In genomic region chr12:64625243-64626077, GRCh38 we compare ENCODE assay signal across 8 cellular contexts. TPM values are rescaled to one million over a fixed set of nuclear protein-coding genes. Genes with fewer than 3 reads are reported as not detected.
DNase-seq lines count a peak whose midpoint lies in the region; ATAC-seq and TF ChIP-seq lines count a peak whose summit lies in the region.

No MANE protein-coding gene starts in this region.

- H3K27me3 ChIP-seq in kidney epithelial cell (ENCODE audit: control insufficient read depth, insufficient read depth, low read length) (no peaks in the 10 kb centered on the region), spleen (replicated peaks in 1 of 7) (no peaks in the 10 kb centered on the region)

- in situ Hi-C loops in SK-MEL-5 (cut with HindIII; ENCODE audit: low pct_unique_long_range_greater_than_20kb, low sequenced_read_pairs) (no loop called here), T47D (cut with HindIII; ENCODE audit: low pct_unique_long_range_greater_than_20kb, low sequenced_read_pairs) (no loop called here)

- peak overlapping the region; percentile 66 to 99 (median 89) for H3K27ac ChIP-seq in spleen

- intact Hi-C loops in spleen (cut with DNase I; ENCODE audit: low total_unique reads): no loop called here

- TF ChIP-seq POLR2A in spleen (IDR thresholded peaks at IDR 0.05): no peak

- no peaks in the 10 kb centered on the region for H3K9me3 ChIP-seq in spleen

- WGBS in spleen, 5 donors: 6 to 8% (median 7%) methylated on average over 15 of the region's 15 CpGs

- peaks cover 50 to 100% (median 88%) of the 10 kb centered on the region in 6 donors for H3K4me1 ChIP-seq in spleen

- H3K36me3 ChIP-seq in kidney epithelial cell (ENCODE audit: control insufficient read depth, insufficient read depth, low read length) (no peaks in the 10 kb centered on the region), spleen (peaks cover 0 to 16% (median 0%) of the 10 kb centered on the region in 6 donors)

- DNase-seq in AML-193 (lab: John Stamatoyannopoulos, UW) (peak; percentile 97 to 99), SK-MEL-5 (ENCODE audit: low read depth, low spot score) (peak; percentile 99), T47D (ENCODE audit: low read depth in 1 of 2, low spot score in 1 of 2) (peak; percentile 60 to 90), kidney epithelial cell (ENCODE audit: low read depth) (peak; percentile 86), spleen (no peak), RKO (ENCODE audit: low spot score) (no peak)

- H3K4me3 ChIP-seq in kidney epithelial cell (ENCODE audit: low read depth, low read length) (peak overlapping the region; percentile 9), spleen (peak overlapping the region in 7 of 8 donors; percentile 4 to 61 (median 26))

- TF ChIP-seq CTCF in kidney epithelial cell (IDR thresholded peaks at IDR 0.05; ENCODE audit: insufficient read depth, low read length, poor library complexity, severe bottlenecking): no peak
- TF ChIP-seq CTCF in spleen (IDR thresholded peaks at IDR 0.05 in 8 of 11, conservative IDR thresholded peaks at IDR 0.05 in 3 of 11): no peak

- ATAC-seq in GM19023 (IDR thresholded peaks at IDR 0.05; ENCODE audit: unreplicated experiment) (peak; percentile 37), HG03159 (IDR thresholded peaks at IDR 0.05; ENCODE audit: unreplicated experiment) (peak; percentile 54)

RNA-seq across cellular contexts. Expression of gene RASSF3, which starts 15.2 kb away (rescaled TPM):
- 111 and 117 TPM in 2 replicates for total RNA-seq in SK-MEL-5 (2014; rRNA removed; shearing (Covaris generic))
- 104 and 124 TPM in 2 replicates for polyA plus RNA-seq in SK-MEL-5 (2015; cell fraction: cytosol; rRNA removed)
- polyA plus RNA-seq in SK-MEL-5 (2015; cell fraction: nucleus; rRNA removed): 43.5 and 48.6 TPM in 2 replicates
- total RNA-seq in kidney epithelial cell (23.6 and 25.7 TPM in 2 replicates), spleen (100 to 1,000 TPM in 3 of 7 donors, 10 to 100 TPM in 4; 69.1 to 120 (median 97.0) TPM)
- 10 to 100 TPM; 31.0 to 51.5 (median 31.8) TPM for polyA plus RNA-seq in spleen

Comparison
In these comparisons a context has a peak if more than half of its experiments do, and no peak if none do; other contexts are left out.
1. DNase-seq: peak in AML-193 (2 of 2), SK-MEL-5 (single experiment), T47D (2 of 2) and kidney epithelial cell (single experiment); none in spleen (single experiment) and RKO (single experiment).